3 cellular contexts compared by ENCODE assay signal in genomic region chr6:163422574-163422973, GRCh38.
TF ChIP-seq lines count a peak whose summit lies in the region.

No MANE protein-coding gene starts in this region.

TF ChIP-seq in GM23338, 12 proteins besides CTCF, POLR2A, EP300 and RAD21:
- TF ChIP-seq ZNF462 (CRISPR knock-in tag; IDR thresholded peaks at IDR 0.05): no peak

TF ChIP-seq in WTC11, 78 proteins besides CTCF, POLR2A, EP300 and RAD21:
- no peak for TF ChIP-seq CREM (CRISPR knock-in tag; IDR thresholded peaks at IDR 0.05)
- no peak for TF ChIP-seq ARID4B (CRISPR knock-in tag; IDR thresholded peaks at IDR 0.05; ENCODE audit: borderline replicate concordance)
- TF ChIP-seq RORB (CRISPR knock-in tag; IDR thresholded peaks at IDR 0.05): no peak

TF ChIP-seq in HepG2, 621 proteins besides CTCF, POLR2A, EP300 and RAD21:
- peak; percentile 20 for TF ChIP-seq RBM22 (optimal IDR thresholded peaks at IDR 0.05; ENCODE audit: low read length)
- no peak for TF ChIP-seq ZNF501 (CRISPR knock-in tag; IDR thresholded peaks at IDR 0.05)
- TF ChIP-seq KLF16 (CRISPR knock-in tag; IDR thresholded peaks at IDR 0.05): no peak
- no peak for TF ChIP-seq HNF1A (IDR thresholded peaks at IDR 0.05; ENCODE audit: low read depth)
- no peak for TF ChIP-seq HNF1A (CRISPR knock-in tag; IDR thresholded peaks at IDR 0.05; ENCODE audit: borderline replicate concordance)
- TF ChIP-seq XBP1 (CRISPR knock-in tag; IDR thresholded peaks at IDR 0.05): no peak
- 0 out of 2 replicates have a peak, but pooled peaks have one; percentile 13 for TF ChIP-seq BRD4 (CRISPR knock-in tag; IDR thresholded peaks at IDR 0.05)
TF ChIP-seq in HepG2: peak in this region for 2.
